Comparison of ENCODE assay signal across 8 cellular contexts in genomic region chr14:99603965-99604765, GRCh38. TPM values are rescaled to one million over a fixed set of nuclear protein-coding genes. Genes with fewer than 3 reads are reported as not detected.
A peak's percentile ranks its signal among the peaks of the same experiment; 100 is the strongest.
DNase-seq lines count a peak whose midpoint lies in the region; ATAC-seq lines count a peak whose summit lies in the region.

Gene CCDC85C (minus strand): TSS chr14:99604207. CDS start chr14:99603959, 248 bp downstream.

- peak within 1 kb of the TSS; percentile 72 for H3K4me3 ChIP-seq in Karpas-422 (ENCODE audit: low read length)
- peak within 1 kb of the TSS; percentile 95 for H3K4me3 ChIP-seq in naive thymus-derived CD4-positive, alpha-beta T cell (ENCODE audit: low read length)

- H2AFZ ChIP-seq in Karpas-422 (ENCODE audit: low read length), result peak within 1 kb of the TSS; percentile 39; the same call in 1 of the 2 replicates

- no peaks in the 10 kb centered on the region for H3K9me3 Mint-ChIP-seq in naive thymus-derived CD4-positive, alpha-beta T cell
- no peaks in the 10 kb centered on the region for H3K9me3 Mint-ChIP-seq in stimulated activated effector memory CD8-positive, alpha-beta T cell treated with anti-CD3 and anti-CD28 coated beads, Interleukin-12 subunit alpha, Interleukin-12 subunit beta, amount 100 ng/mL, for 72 hours

- ATAC-seq in GM21825 (IDR thresholded peaks at IDR 0.05; ENCODE audit: unreplicated experiment), result peak; percentile 90
- ATAC-seq in naive thymus-derived CD4-positive, alpha-beta T cell, result peak; percentile 95
- ATAC-seq in stimulated activated effector memory CD8-positive, alpha-beta T cell treated with anti-CD3 and anti-CD28 coated beads, Interleukin-12 subunit alpha, Interleukin-12 subunit beta, amount 100 ng/mL, for 72 hours, result peak; percentile 94

- H3K27ac Mint-ChIP-seq in naive thymus-derived CD4-positive, alpha-beta T cell, result peak within 1 kb of the TSS; percentile 74 to 97 (median 88)
- peak within 1 kb of the TSS; percentile 87 for H3K27ac Mint-ChIP-seq in stimulated activated effector memory CD8-positive, alpha-beta T cell treated with anti-CD3 and anti-CD28 coated beads, Interleukin-12 subunit alpha, Interleukin-12 subunit beta, amount 100 ng/mL, for 72 hours

- H3K9me3 ChIP-seq in Karpas-422 (ENCODE audit: low read length), result no peaks in the 10 kb centered on the region
- H3K9me3 ChIP-seq in naive thymus-derived CD4-positive, alpha-beta T cell (ENCODE audit: control insufficient read depth in 2 of 3, low read length in 3 of 3), result no peaks in the 10 kb centered on the region

- peaks cover 10% of the 10 kb centered on the region for H3K4me1 ChIP-seq in Karpas-422 (ENCODE audit: low read length)
- peaks cover 16 to 19% of the 10 kb centered on the region in 2 donors for H3K4me1 ChIP-seq in naive thymus-derived CD4-positive, alpha-beta T cell (ENCODE audit: control insufficient read depth in 2 of 2, insufficient read depth in 2 of 2, low read length in 2 of 2)

- POLR2A ChIA-PET in naive thymus-derived CD4-positive, alpha-beta T cell (lab: Charles Lee), result interaction anchor here (1.1 to 5.4 kb wide), 5 partner anchors 9 to 461 kb away, joined by 3 to 38 read pairs (median 11); partner anchors contain the start of genes CCNK, EVL and SETD3

- H3K9me2 ChIP-seq in Karpas-422 (replicated peaks; ENCODE audit: insufficient read depth, low read length), result no peaks in the 10 kb centered on the region

- peak within 1 kb of the TSS; percentile 83 to 97 (median 91) for H3K4me3 Mint-ChIP-seq in naive thymus-derived CD4-positive, alpha-beta T cell
- peak within 1 kb of the TSS; percentile 75 for H3K4me3 Mint-ChIP-seq in stimulated activated effector memory CD8-positive, alpha-beta T cell treated with anti-CD3 and anti-CD28 coated beads, Interleukin-12 subunit alpha, Interleukin-12 subunit beta, amount 100 ng/mL, for 72 hours

- DNase-seq in DMS53 (lab: John Stamatoyannopoulos, UW) (peak; percentile 96), Karpas-422 (peak; percentile 93), RPMI7951 (ENCODE audit: low read depth) (peak; percentile 91), fibroblast of peridontal ligament (ENCODE audit: extremely low read depth) (peak; percentile 87)
- DNase-seq in activated T-helper 9 cell treated with anti-CD3 and anti-CD28 coated beads, Interleukin-2, amount 50 U/mL, for 16 hours (ENCODE audit: low read depth), result peak; percentile 95
- DNase-seq in naive thymus-derived CD4-positive, alpha-beta T cell, result peak; percentile 93 to 99 (median 97)
- DNase-seq in stimulated activated effector memory CD8-positive, alpha-beta T cell treated with anti-CD3 and anti-CD28 coated beads, Interleukin-12 subunit alpha, Interleukin-12 subunit beta, amount 100 ng/mL, for 72 hours (ENCODE audit: low spot score in 2 of 2), result peak; percentile 95

- H3K4me1 Mint-ChIP-seq in naive thymus-derived CD4-positive, alpha-beta T cell, result peaks cover 7 to 40% (median 38%) of the 10 kb centered on the region in 7 donors
- peaks cover 33% of the 10 kb centered on the region for H3K4me1 Mint-ChIP-seq in stimulated activated effector memory CD8-positive, alpha-beta T cell treated with anti-CD3 and anti-CD28 coated beads, Interleukin-12 subunit alpha, Interleukin-12 subunit beta, amount 100 ng/mL, for 72 hours

- H3K79me2 ChIP-seq in Karpas-422 (ENCODE audit: low read length), result no peaks in the 10 kb centered on the region

- H3K36me3 Mint-ChIP-seq in naive thymus-derived CD4-positive, alpha-beta T cell, result no peaks in the 10 kb centered on the region
- H3K36me3 Mint-ChIP-seq in stimulated activated effector memory CD8-positive, alpha-beta T cell treated with anti-CD3 and anti-CD28 coated beads, Interleukin-12 subunit alpha, Interleukin-12 subunit beta, amount 100 ng/mL, for 72 hours, result no peaks in the 10 kb centered on the region

- H3K36me3 ChIP-seq in Karpas-422 (ENCODE audit: insufficient read depth, low read length), result no peaks in the 10 kb centered on the region
- H3K36me3 ChIP-seq in naive thymus-derived CD4-positive, alpha-beta T cell (ENCODE audit: control insufficient read depth in 2 of 3, insufficient read depth in 3 of 3, low read length in 3 of 3), result peaks cover 0 to 7% (median 0%) of the 10 kb centered on the region in 3 experiments

- H3K4me2 ChIP-seq in Karpas-422 (ENCODE audit: low read depth, low read length, poor library complexity, severe bottlenecking), result peak within 1 kb of the TSS; percentile 72

- peak within 1 kb of the TSS; percentile 70 for H3K9ac ChIP-seq in Karpas-422 (ENCODE audit: low read length)

- H3K27ac ChIP-seq in Karpas-422 (ENCODE audit: low read length), result peak within 1 kb of the TSS; percentile 26; the same call in 1 of the 2 replicates
- peak within 1 kb of the TSS; percentile 80 for H3K27ac ChIP-seq in naive thymus-derived CD4-positive, alpha-beta T cell (ENCODE audit: low read depth, low read length)

- peaks cover 0 to 13% (median 0%) of the 10 kb centered on the region in 5 donors for H3K27me3 Mint-ChIP-seq in naive thymus-derived CD4-positive, alpha-beta T cell

- H4K20me1 ChIP-seq in Karpas-422 (ENCODE audit: insufficient read depth, low read depth, low read length), result no peaks in the 10 kb centered on the region

- no peaks in the 10 kb centered on the region for H3K27me3 ChIP-seq in Karpas-422 (ENCODE audit: low read length)
- H3K27me3 ChIP-seq in naive thymus-derived CD4-positive, alpha-beta T cell (ENCODE audit: control insufficient read depth in 2 of 2, insufficient read depth in 2 of 2, low read length in 2 of 2), result no peaks in the 10 kb centered on the region

- intact Hi-C loops in naive thymus-derived CD4-positive, alpha-beta T cell (cut with micrococcal nuclease), result loop anchor here (1.0 to 10.0 kb wide), 10 partner anchors 25 to 941 kb away; partner anchors contain the start of genes CCNK (in 2 of the 2), CYP46A1 (in 1 of the 2), EML1 (in 1 of the 2) and EVL (in 1 of the 2)

- CTCF ChIA-PET in naive thymus-derived CD4-positive, alpha-beta T cell (lab: Charles Lee), result no interaction called here

RNA-seq across cellular contexts. Expression of gene CCDC85C, which starts in this region (rescaled TPM):
- 18.3 and 25.6 TPM in 2 replicates for total RNA-seq in Karpas-422 (2014; rRNA removed; shearing (Covaris generic); ENCODE audit: low replicate concordance)
- total RNA-seq in RPMI7951 (2014; rRNA removed; shearing (Covaris generic)), result 3.4 and 5.8 TPM in 2 replicates
- 1 to 10 TPM; 7.6 to 9.9 (median 9.0) TPM for total RNA-seq in naive thymus-derived CD4-positive, alpha-beta T cell
- polyA plus RNA-seq in naive thymus-derived CD4-positive, alpha-beta T cell, result 1 to 10 TPM in 1 of 2 donors, under 1 TPM in 1; 0.76 to 1.5 TPM

Comparison
In these comparisons a context has a peak if more than half of its experiments do, and no peak if none do; other contexts are left out.
1. Peak in every context shown above with its lines: DNase-seq, ATAC-seq, H3K4me3 ChIP-seq and H3K27ac ChIP-seq.